In the genomic region with DNA sequence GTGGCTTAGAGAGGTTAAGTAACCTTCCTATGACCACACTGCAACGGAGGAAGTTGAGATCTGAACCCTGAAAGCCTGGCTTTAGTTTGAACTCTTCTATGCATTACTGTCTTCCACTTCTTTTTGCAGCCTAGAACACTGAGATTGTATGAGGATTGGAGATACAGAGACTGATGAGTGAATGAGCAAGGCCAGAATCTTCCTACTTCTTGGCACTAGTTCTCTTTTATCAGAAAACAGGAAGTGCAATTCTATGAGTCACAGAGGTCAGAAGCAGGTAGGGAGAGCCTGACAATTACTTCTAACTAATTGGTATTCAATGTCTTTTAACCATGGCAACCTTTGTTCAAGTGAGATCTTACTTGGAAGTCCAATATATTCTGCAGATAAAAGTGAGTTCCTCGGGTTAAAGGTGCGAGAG, we compare ENCODE assay signal across 8 cellular contexts.
DNase-seq lines count a peak whose midpoint lies in the region; ATAC-seq and TF ChIP-seq lines count a peak whose summit lies in the region.

No MANE protein-coding gene starts in this region.

- no peaks in the 10 kb centered on the region for H3K9me3 Mint-ChIP-seq in MCF 10A (ENCODE audit: unreplicated experiment)
- no peaks in the 10 kb centered on the region for H3K9me3 Mint-ChIP-seq in activated naive CD8-positive, alpha-beta T cell (ENCODE audit: low read depth)

- TF ChIP-seq CTCF in MCF 10A (IDR thresholded peaks at IDR 0.05; ENCODE audit: unreplicated experiment) (no peak), breast epithelium (IDR thresholded peaks at IDR 0.05) (no peak)

- peaks cover 43% of the 10 kb centered on the region for H3K4me1 Mint-ChIP-seq in MCF 10A (ENCODE audit: insufficient read depth, unreplicated experiment)
- H3K4me1 Mint-ChIP-seq in activated naive CD8-positive, alpha-beta T cell (ENCODE audit: low read depth) = peaks cover 25% of the 10 kb centered on the region

- H3K36me3 ChIP-seq in breast epithelium = no peaks in the 10 kb centered on the region

- H3K9me3 ChIP-seq in breast epithelium = no peaks in the 10 kb centered on the region

- no peak overlapping the region for H3K4me3 ChIP-seq in breast epithelium

- no peaks in the 10 kb centered on the region for H3K36me3 Mint-ChIP-seq in MCF 10A (ENCODE audit: insufficient read depth, unreplicated experiment)
- no peaks in the 10 kb centered on the region for H3K36me3 Mint-ChIP-seq in activated naive CD8-positive, alpha-beta T cell

- no TSS peak for BruUV-seq in MCF 10A (replicated peaks; lab: Mats Ljungman, UMichigan)

- H3K27me3 ChIP-seq in breast epithelium = no peaks in the 10 kb centered on the region

- CTCF ChIA-PET in MCF 10A (lab: Yijun Ruan, JAX) = interaction anchor here (0.6 to 0.7 kb wide), 2 partner anchors 191 to 674 kb away, joined by 3 read pairs; no protein-coding TSS in a partner anchor
- CTCF ChIA-PET in HEK293T (lab: Yijun Ruan, JAX) = no interaction called here

- H3K27ac ChIP-seq in breast epithelium = no peak overlapping the region

- H3K27ac Mint-ChIP-seq in MCF 10A (ENCODE audit: low read depth, unreplicated experiment) = no peak overlapping the region
- H3K27ac Mint-ChIP-seq in activated naive CD8-positive, alpha-beta T cell = peak overlapping the region; percentile 41

- intact Hi-C loops in MCF 10A (cut with micrococcal nuclease) (no loop called here), breast epithelium (cut with DNase I; ENCODE audit: low total_unique reads) (no loop called here)

- no peaks in the 10 kb centered on the region for H3K4me1 ChIP-seq in breast epithelium

- no peaks in the 10 kb centered on the region for H3K27me3 Mint-ChIP-seq in MCF 10A (ENCODE audit: insufficient read depth, unreplicated experiment)
- no peaks in the 10 kb centered on the region for H3K27me3 Mint-ChIP-seq in activated naive CD8-positive, alpha-beta T cell

- DNase-seq in MCF 10A (ENCODE audit: unreplicated experiment) (peak; percentile 69), breast epithelium (ENCODE audit: low spot score in 2 of 2) (no peak), NCI-H510A treated with DMSO at 0.1 percent for 48 hours (lab: John Stamatoyannopoulos, UW) (no peak), NCI-H2171 (lab: John Stamatoyannopoulos, UW) (no peak), SW 1271 (lab: John Stamatoyannopoulos, UW) (no peak), HEK293T (ENCODE audit: extremely low spot score) (no peak)

- POLR2A ChIA-PET in MCF 10A (lab: Yijun Ruan, JAX) = interaction anchor here (1.5 to 1.7 kb wide), 2 partner anchors 32 to 291 kb away, joined by 5 to 7 read pairs; no protein-coding TSS in a partner anchor
- POLR2A ChIA-PET in HEK293T (lab: Yijun Ruan, JAX) = no interaction called here

- no peak for TF ChIP-seq POLR2A in breast epithelium (IDR thresholded peaks at IDR 0.05)

- H3K4me3 Mint-ChIP-seq in MCF 10A (ENCODE audit: unreplicated experiment) = no peak overlapping the region
- H3K4me3 Mint-ChIP-seq in activated naive CD8-positive, alpha-beta T cell = peak overlapping the region; percentile 1

- ATAC-seq in HG03571 (IDR thresholded peaks at IDR 0.05; ENCODE audit: unreplicated experiment) = peak; percentile 60

TF ChIP-seq in HEK293T, 16 proteins besides CTCF, POLR2A, EP300 and RAD21:
- TF ChIP-seq, protein P1, sequence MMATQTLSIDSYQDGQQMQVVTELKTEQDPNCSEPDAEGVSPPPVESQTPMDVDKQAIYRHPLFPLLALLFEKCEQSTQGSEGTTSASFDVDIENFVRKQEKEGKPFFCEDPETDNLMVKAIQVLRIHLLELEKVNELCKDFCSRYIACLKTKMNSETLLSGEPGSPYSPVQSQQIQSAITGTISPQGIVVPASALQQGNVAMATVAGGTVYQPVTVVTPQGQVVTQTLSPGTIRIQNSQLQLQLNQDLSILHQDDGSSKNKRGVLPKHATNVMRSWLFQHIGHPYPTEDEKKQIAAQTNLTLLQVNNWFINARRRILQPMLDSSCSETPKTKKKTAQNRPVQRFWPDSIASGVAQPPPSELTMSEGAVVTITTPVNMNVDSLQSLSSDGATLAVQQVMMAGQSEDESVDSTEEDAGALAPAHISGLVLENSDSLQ (IDR thresholded peaks at IDR 0.05) = no peak
- TF ChIP-seq FOXM1 (IDR thresholded peaks at IDR 0.05; ENCODE audit: borderline replicate concordance) (no peak), LEF1 (IDR thresholded peaks at IDR 0.05; ENCODE audit: borderline replicate concordance) (no peak)
TF ChIP-seq in HEK293T: peak in this region for 0.
